1 cellular context compared by ENCODE assay signal in genomic region chr2:69997296-69998184, GRCh38.
TF ChIP-seq lines count a peak whose summit lies in the region.

No MANE protein-coding gene starts in this region.

TF ChIP-seq in K562, 482 proteins besides CTCF, POLR2A, EP300 and RAD21 (continued from another document and continues in another):
- TF ChIP-seq ZFP91 (CRISPR knock-in tag; IDR thresholded peaks at IDR 0.05) (no peak), ZFP36 (IDR thresholded peaks at IDR 0.05; ENCODE audit: low read depth, low read length, partially characterized antibody) (no peak), SPI1 (IDR thresholded peaks at IDR 0.05; ENCODE audit: borderline replicate concordance, low read depth, low read length) (peak; percentile 68; the same call in 1 of the 2 replicates), FOXO4 (CRISPR knock-in tag; IDR thresholded peaks at IDR 0.05) (no peak), NFE2 (IDR thresholded peaks at IDR 0.05; ENCODE audit: low read depth) (peak; percentile 80), TCF15 (CRISPR knock-in tag; IDR thresholded peaks at IDR 0.05) (no peak), FOSL1 (tag; conservative IDR thresholded peaks at IDR 0.05) (peak; percentile 96), HNRNPK (IDR thresholded peaks at IDR 0.05; ENCODE audit: low read depth, low read length, poor library complexity, severe bottlenecking) (no peak), SUPT5H (IDR thresholded peaks at IDR 0.05) (no peak), ZNF184 (CRISPR knock-in tag; IDR thresholded peaks at IDR 0.05) (no peak), TEAD2 (tag; IDR thresholded peaks at IDR 0.05) (no peak), HDGF (IDR thresholded peaks at IDR 0.05) (peak; percentile 81; the same call in 1 of the 2 replicates), GMEB1 (CRISPR knock-in tag; IDR thresholded peaks at IDR 0.05) (no peak), GTF2E2 (tag; IDR thresholded peaks at IDR 0.05) (no peak; the same call in 1 of the 2 replicates), KAT8 (IDR thresholded peaks at IDR 0.05; ENCODE audit: low read depth) (no peak), ZNF282 (CRISPR knock-in tag; IDR thresholded peaks at IDR 0.05) (no peak), BRF1 (IDR thresholded peaks at IDR 0.05; ENCODE audit: borderline replicate concordance, extremely low read depth, insufficient read length) (no peak), TAF15 (IDR thresholded peaks at IDR 0.05; ENCODE audit: low read depth, low read length) (no peak), ARID1B (IDR thresholded peaks at IDR 0.05) (peak; percentile 85), ZNF197 (CRISPR knock-in tag; IDR thresholded peaks at IDR 0.05; ENCODE audit: low read depth) (no peak), CC2D1A (IDR thresholded peaks at IDR 0.05) (peak; percentile 58; the same call in 1 of the 2 replicates), RBM14 (IDR thresholded peaks at IDR 0.05; ENCODE audit: borderline replicate concordance, insufficient read depth, low read depth, low read length) (no peak), PHB2 (IDR thresholded peaks at IDR 0.05; ENCODE audit: low read depth) (no peak), PML (IDR thresholded peaks at IDR 0.05; ENCODE audit: low read length) (no peak), BCOR (IDR thresholded peaks at IDR 0.05) (peak; percentile 71), ZNF699 (CRISPR knock-in tag; IDR thresholded peaks at IDR 0.05; ENCODE audit: insufficient replicate concordance) (no peak), HMG20A (CRISPR knock-in tag; conservative IDR thresholded peaks at IDR 0.05) (no peak), HDAC3 (IDR thresholded peaks at IDR 0.05; ENCODE audit: borderline replicate concordance, partially characterized antibody) (no peak), RERE (CRISPR knock-in tag; IDR thresholded peaks at IDR 0.05; ENCODE audit: borderline replicate concordance) (no peak), ZNF444 (CRISPR knock-in tag; IDR thresholded peaks at IDR 0.05) (no peak), BMI1 (IDR thresholded peaks at IDR 0.05; ENCODE audit: low read length) (no peak), ZC3H11A (IDR thresholded peaks at IDR 0.05; ENCODE audit: low read depth, low read length) (no peak), SMC3 (conservative IDR thresholded peaks at IDR 0.05; ENCODE audit: insufficient read depth, low read depth, low read length) (no peak), SAFB (IDR thresholded peaks at IDR 0.05; ENCODE audit: borderline replicate concordance, low read depth, low read length) (no peak), PBX2 (CRISPR knock-in tag; IDR thresholded peaks at IDR 0.05; ENCODE audit: low read depth) (no peak), PBX2 (tag; conservative IDR thresholded peaks at IDR 0.05; ENCODE audit: low read depth) (no peak), ZBTB7A (IDR thresholded peaks at IDR 0.05; ENCODE audit: borderline replicate concordance, control insufficient read depth, low read depth, low read length) (no peak), FOXK1 (CRISPR knock-in tag; IDR thresholded peaks at IDR 0.05; ENCODE audit: borderline replicate concordance) (no peak), MXI1 (IDR thresholded peaks at IDR 0.05; ENCODE audit: low read depth, low read length) (no peak), ZNF668 (CRISPR knock-in tag; IDR thresholded peaks at IDR 0.05) (no peak)
- TF ChIP-seq, protein P1, sequence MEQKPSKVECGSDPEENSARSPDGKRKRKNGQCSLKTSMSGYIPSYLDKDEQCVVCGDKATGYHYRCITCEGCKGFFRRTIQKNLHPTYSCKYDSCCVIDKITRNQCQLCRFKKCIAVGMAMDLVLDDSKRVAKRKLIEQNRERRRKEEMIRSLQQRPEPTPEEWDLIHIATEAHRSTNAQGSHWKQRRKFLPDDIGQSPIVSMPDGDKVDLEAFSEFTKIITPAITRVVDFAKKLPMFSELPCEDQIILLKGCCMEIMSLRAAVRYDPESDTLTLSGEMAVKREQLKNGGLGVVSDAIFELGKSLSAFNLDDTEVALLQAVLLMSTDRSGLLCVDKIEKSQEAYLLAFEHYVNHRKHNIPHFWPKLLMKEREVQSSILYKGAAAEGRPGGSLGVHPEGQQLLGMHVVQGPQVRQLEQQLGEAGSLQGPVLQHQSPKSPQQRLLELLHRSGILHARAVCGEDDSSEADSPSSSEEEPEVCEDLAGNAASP (IDR thresholded peaks at IDR 0.05) = no peak
- TF ChIP-seq, protein P2, sequence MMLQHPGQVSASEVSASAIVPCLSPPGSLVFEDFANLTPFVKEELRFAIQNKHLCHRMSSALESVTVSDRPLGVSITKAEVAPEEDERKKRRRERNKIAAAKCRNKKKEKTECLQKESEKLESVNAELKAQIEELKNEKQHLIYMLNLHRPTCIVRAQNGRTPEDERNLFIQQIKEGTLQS (IDR thresholded peaks at IDR 0.05) = peak; percentile 93
- TF ChIP-seq, protein P2 (CRISPR knock-in tag; conservative IDR thresholded peaks at IDR 0.05) = peak; percentile 67
- TF ChIP-seq, protein P3, sequence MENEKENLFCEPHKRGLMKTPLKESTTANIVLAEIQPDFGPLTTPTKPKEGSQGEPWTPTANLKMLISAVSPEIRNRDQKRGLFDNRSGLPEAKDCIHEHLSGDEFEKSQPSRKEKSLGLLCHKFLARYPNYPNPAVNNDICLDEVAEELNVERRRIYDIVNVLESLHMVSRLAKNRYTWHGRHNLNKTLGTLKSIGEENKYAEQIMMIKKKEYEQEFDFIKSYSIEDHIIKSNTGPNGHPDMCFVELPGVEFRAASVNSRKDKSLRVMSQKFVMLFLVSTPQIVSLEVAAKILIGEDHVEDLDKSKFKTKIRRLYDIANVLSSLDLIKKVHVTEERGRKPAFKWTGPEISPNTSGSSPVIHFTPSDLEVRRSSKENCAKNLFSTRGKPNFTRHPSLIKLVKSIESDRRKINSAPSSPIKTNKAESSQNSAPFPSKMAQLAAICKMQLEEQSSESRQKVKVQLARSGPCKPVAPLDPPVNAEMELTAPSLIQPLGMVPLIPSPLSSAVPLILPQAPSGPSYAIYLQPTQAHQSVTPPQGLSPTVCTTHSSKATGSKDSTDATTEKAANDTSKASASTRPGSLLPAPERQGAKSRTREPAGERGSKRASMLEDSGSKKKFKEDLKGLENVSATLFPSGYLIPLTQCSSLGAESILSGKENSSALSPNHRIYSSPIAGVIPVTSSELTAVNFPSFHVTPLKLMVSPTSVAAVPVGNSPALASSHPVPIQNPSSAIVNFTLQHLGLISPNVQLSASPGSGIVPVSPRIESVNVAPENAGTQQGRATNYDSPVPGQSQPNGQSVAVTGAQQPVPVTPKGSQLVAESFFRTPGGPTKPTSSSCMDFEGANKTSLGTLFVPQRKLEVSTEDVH (IDR thresholded peaks at IDR 0.05; ENCODE audit: low read depth, partially characterized antibody) = no peak
- TF ChIP-seq, protein P4, sequence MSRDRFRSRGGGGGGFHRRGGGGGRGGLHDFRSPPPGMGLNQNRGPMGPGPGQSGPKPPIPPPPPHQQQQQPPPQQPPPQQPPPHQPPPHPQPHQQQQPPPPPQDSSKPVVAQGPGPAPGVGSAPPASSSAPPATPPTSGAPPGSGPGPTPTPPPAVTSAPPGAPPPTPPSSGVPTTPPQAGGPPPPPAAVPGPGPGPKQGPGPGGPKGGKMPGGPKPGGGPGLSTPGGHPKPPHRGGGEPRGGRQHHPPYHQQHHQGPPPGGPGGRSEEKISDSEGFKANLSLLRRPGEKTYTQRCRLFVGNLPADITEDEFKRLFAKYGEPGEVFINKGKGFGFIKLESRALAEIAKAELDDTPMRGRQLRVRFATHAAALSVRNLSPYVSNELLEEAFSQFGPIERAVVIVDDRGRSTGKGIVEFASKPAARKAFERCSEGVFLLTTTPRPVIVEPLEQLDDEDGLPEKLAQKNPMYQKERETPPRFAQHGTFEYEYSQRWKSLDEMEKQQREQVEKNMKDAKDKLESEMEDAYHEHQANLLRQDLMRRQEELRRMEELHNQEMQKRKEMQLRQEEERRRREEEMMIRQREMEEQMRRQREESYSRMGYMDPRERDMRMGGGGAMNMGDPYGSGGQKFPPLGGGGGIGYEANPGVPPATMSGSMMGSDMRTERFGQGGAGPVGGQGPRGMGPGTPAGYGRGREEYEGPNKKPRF (IDR thresholded peaks at IDR 0.05; ENCODE audit: low read depth, low read length) = no peak
